ENCODE assay signal across 6 cellular contexts in genomic region chr15:63012444-63012843, GRCh38.
"Had no signal": no experiment of that assay in that cellular context is flagged by ENCODE, and none has a peak within 500 bp of the region (broad histone marks: within the 10 kb centered on the region; RNA-seq: fewer than 3 reads in every experiment).

No MANE protein-coding gene starts in this region.

- H3K36me3 ChIP-seq: HAP-1 had no signal

- H3K4me3 ChIP-seq: HAP-1, K562 had no signal

- DNase-seq: GM23248, GOT3, H7, IMR-90 had no signal
